Comparison of ENCODE assay signal across 20 cellular contexts in genomic region chr22:49327411-49327810, GRCh38.
"Had no signal": no experiment of that assay in that cellular context is flagged by ENCODE, and none has a peak within 500 bp of the region (broad histone marks: within the 10 kb centered on the region; RNA-seq: fewer than 3 reads in every experiment).

No MANE protein-coding gene starts in this region.

- H3K27ac Mint-ChIP-seq: activated CD8-positive, alpha-beta T cell treated with anti-CD3 and anti-CD28 coated beads for 36 hours; activated naive CD8-positive, alpha-beta T cell; immature natural killer cell; mesothelial cell of epicardium; nephron progenitor cell; stimulated activated memory B cell treated with anti-CD40 and anti-IgM and Interleukin-4, amounts not matched to agents 10 μg/mL and 1 μg/mL and 100 μg/mL, for 72 hours had no signal

- H3K27ac ChIP-seq: gastroesophageal sphincter, heart left ventricle, skin epidermis, thyroid gland, WERI-Rb-1 had no signal

- H3K9me3 ChIP-seq: thyroid gland had no signal

- H3K4me1 Mint-ChIP-seq: immature natural killer cell; mesothelial cell of epicardium; stimulated activated memory B cell treated with anti-CD40 and anti-IgM and Interleukin-4, amounts not matched to agents 10 μg/mL and 1 μg/mL and 100 μg/mL, for 72 hours had no signal

- DNase-seq: activated CD4-positive, alpha-beta T cell treated with anti-CD3 and anti-CD28 coated beads for 1 hour; activated CD8-positive, alpha-beta T cell treated with anti-CD3 and anti-CD28 coated beads for 36 hours; activated gamma-delta T cell treated with Interleukin-2 at 50 U/mL for 16 hours; activated T-cell treated with anti-CD3 and anti-CD28 coated beads, Interleukin-2, amount 50 U/mL, for 48 hours; cerebellar nuclear complex; effector CD4-positive, alpha-beta T cell; heart left ventricle; immature natural killer cell; nephron progenitor cell; nucleus accumbens; right cardiac atrium; stimulated activated CD4-positive, alpha-beta T cell treated with anti-CD3 and anti-CD28 coated beads, Interleukin-4, amount 100 ng/mL, for 24 hours; thyroid gland; WERI-Rb-1 had no signal

- H3K36me3 Mint-ChIP-seq: activated naive CD8-positive, alpha-beta T cell; immature natural killer cell; mesothelial cell of epicardium; stimulated activated memory B cell treated with anti-CD40 and anti-IgM and Interleukin-4, amounts not matched to agents 10 μg/mL and 1 μg/mL and 100 μg/mL, for 72 hours had no signal

- H3K27me3 ChIP-seq: thyroid gland had no signal

- H3K36me3 ChIP-seq: gastroesophageal sphincter, heart left ventricle, thyroid gland, WERI-Rb-1 had no signal

- H3K4me3 ChIP-seq: gastroesophageal sphincter, heart left ventricle, lung, skin epidermis, thyroid gland had no signal

- H3K4me1 ChIP-seq: gastroesophageal sphincter, heart left ventricle, thyroid gland had no signal

- H3K9me3 Mint-ChIP-seq: immature natural killer cell had no signal

- H3K4me3 Mint-ChIP-seq: activated CD8-positive, alpha-beta T cell treated with anti-CD3 and anti-CD28 coated beads for 36 hours; activated naive CD8-positive, alpha-beta T cell; immature natural killer cell; mesothelial cell of epicardium; nephron progenitor cell; stimulated activated memory B cell treated with anti-CD40 and anti-IgM and Interleukin-4, amounts not matched to agents 10 μg/mL and 1 μg/mL and 100 μg/mL, for 72 hours had no signal
